14 cellular contexts compared by ENCODE assay signal in the genomic region with DNA sequence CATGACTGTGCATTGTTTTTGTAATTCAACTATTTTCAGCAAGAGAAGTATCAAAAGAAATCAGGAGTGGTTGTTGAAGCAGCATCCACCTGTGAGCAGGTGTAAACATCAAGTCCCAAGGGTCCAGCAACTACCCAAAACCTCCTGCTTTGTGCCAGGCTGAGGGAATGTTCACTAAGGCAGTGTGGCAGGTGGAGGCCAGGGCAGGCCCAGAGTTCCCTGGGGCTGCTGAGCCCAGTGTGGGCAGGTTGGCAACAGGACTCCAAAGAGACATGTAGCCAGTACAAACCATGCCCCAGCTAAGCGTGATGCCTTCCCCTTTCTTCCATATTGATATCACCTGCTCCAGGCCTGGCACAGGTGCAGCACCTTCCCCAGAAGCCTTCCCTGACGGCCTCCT. TPM values are rescaled to one million over a fixed set of nuclear protein-coding genes. Genes with fewer than 3 reads are reported as not detected.
DNase-seq lines count a peak whose midpoint lies in the region; ATAC-seq and TF ChIP-seq lines count a peak whose summit lies in the region.
"Had no signal": no experiment of that assay in that cellular context is flagged by ENCODE, and none has a peak within 500 bp of the region (broad histone marks: within the 10 kb centered on the region; RNA-seq: fewer than 3 reads in every experiment).

No MANE protein-coding gene starts in this region.

- H3T11ph ChIP-seq in H9 (ENCODE audit: low read length): no peak overlapping the region

- no peak overlapping the region for H3K56ac ChIP-seq in H9 (ENCODE audit: insufficient read length, low read depth, low read length)

- H4K8ac ChIP-seq in H9 (replicated peaks; ENCODE audit: insufficient read length, low read depth, low read length): no peak overlapping the region
- no peak overlapping the region for H4K8ac ChIP-seq in neuronal stem cell (ENCODE audit: low read depth, low read length)

- peak overlapping the region; percentile 29 for H3K27ac ChIP-seq in H9 (ENCODE audit: insufficient read length, low read depth, low read length)
- H3K27ac ChIP-seq in HUES64 (ENCODE audit: low read depth, low read length): peak overlapping the region; percentile 71; the same call in 1 of the 2 replicates
- H3K27ac ChIP-seq in neuronal stem cell (replicated peaks; ENCODE audit: low read length): no peak overlapping the region

- H2BK12ac ChIP-seq in H9 (ENCODE audit: insufficient read length, low read depth, low read length) (no peak overlapping the region), neuronal stem cell (ENCODE audit: low read length) (no peak overlapping the region)

- no peak overlapping the region for H2AK5ac ChIP-seq in H9 (ENCODE audit: insufficient read length, low read length)
- H2AK5ac ChIP-seq in neuronal stem cell (ENCODE audit: low read depth, low read length): peak overlapping the region; percentile 17

- no peak overlapping the region for H2BK5ac ChIP-seq in H9 (ENCODE audit: insufficient read length, low read length)
- no peak overlapping the region for H2BK5ac ChIP-seq in neuronal stem cell (ENCODE audit: low read length)

- H4K91ac ChIP-seq in H9 (ENCODE audit: insufficient read length, low read depth, low read length): no peak overlapping the region
- H4K91ac ChIP-seq in neuronal stem cell (ENCODE audit: low read depth, low read length, poor library complexity): no peak overlapping the region

- peak; percentile 42 for DNase-seq in H9
- DNase-seq in endothelial cell (ENCODE audit: low spot score): no peak
- DNase-seq in neuronal stem cell (ENCODE audit: low spot score): no peak
- no peak for DNase-seq in amniotic stem cell (lab: John Stamatoyannopoulos, UW)
- DNase-seq in HAP-1 (ENCODE audit: low spot score in 2 of 2): no peak
- no peak for DNase-seq in stimulated activated CD4-positive, alpha-beta T cell treated with anti-CD3 and anti-CD28 coated beads, Interleukin-12 subunit alpha, Interleukin-12 subunit beta, amount 100 ng/mL, for 4 hours
- DNase-seq: C1 segment of cervical spinal cord; CD4-positive, alpha-beta memory T cell; COR-L47; DMS153; DND-41; HCEC 1CT had no signal

- no peak overlapping the region for H2BK120ac ChIP-seq in H9 (ENCODE audit: low read depth, low read length, poor library complexity, severe bottlenecking)
- H2BK120ac ChIP-seq in neuronal stem cell (ENCODE audit: low read depth, low read length): no peak overlapping the region

- no peaks in the 10 kb centered on the region for H3K9me3 ChIP-seq in H9 (ENCODE audit: control insufficient read depth, low read depth, low read length)
- no peaks in the 10 kb centered on the region for H3K9me3 ChIP-seq in HUES64 (ENCODE audit: insufficient read depth, low read depth, low read length)
- H3K9me3 ChIP-seq in neuronal stem cell (replicated peaks in 1 of 2; ENCODE audit: control insufficient read depth in 2 of 2, insufficient read depth in 1 of 2, low read depth in 1 of 2, low read length in 2 of 2): peaks cover 0 to 3% of the 10 kb centered on the region in 2 donors
- H3K9me3 ChIP-seq in HAP-1: no peaks in the 10 kb centered on the region

- no peaks in the 10 kb centered on the region for H3K27me3 ChIP-seq in H9 (ENCODE audit: insufficient read depth, low read length)
- no peaks in the 10 kb centered on the region for H3K27me3 ChIP-seq in HUES64 (ENCODE audit: insufficient read depth, low read length)
- H3K27me3 ChIP-seq in neuronal stem cell (ENCODE audit: control insufficient read depth in 3 of 3, insufficient read depth in 3 of 3, low read depth in 1 of 3, low read length in 3 of 3): no peaks in the 10 kb centered on the region
- H3K27me3 ChIP-seq in HAP-1 (ENCODE audit: low read depth): no peaks in the 10 kb centered on the region

- H3K4me3 Mint-ChIP-seq in H9: no peak overlapping the region
- H3K4me3 Mint-ChIP-seq in endothelial cell (ENCODE audit: unreplicated experiment): no peak overlapping the region
- H3K4me3 Mint-ChIP-seq: CD4-positive, alpha-beta memory T cell had no signal

- H3K18ac ChIP-seq in H9 (ENCODE audit: insufficient read length, low read depth, low read length): no peak overlapping the region
- no peak overlapping the region for H3K18ac ChIP-seq in neuronal stem cell (ENCODE audit: low read length)

- peaks cover 11% of the 10 kb centered on the region; the same call in 1 of the 2 replicates for H3K4me1 ChIP-seq in H9 (ENCODE audit: insufficient read depth, low read length)
- peaks cover 17% of the 10 kb centered on the region for H3K4me1 ChIP-seq in HUES64 (ENCODE audit: insufficient read depth, low read length)
- peaks cover 0 to 2% of the 10 kb centered on the region in 2 donors for H3K4me1 ChIP-seq in neuronal stem cell (ENCODE audit: control insufficient read depth in 2 of 2, insufficient read depth in 1 of 2, low read depth in 1 of 2, low read length in 2 of 2)
- peaks cover 7% of the 10 kb centered on the region for H3K4me1 ChIP-seq in HAP-1

- no peak for TF ChIP-seq CTCF in H9 (conservative IDR thresholded peaks at IDR 0.05)
- no peak for TF ChIP-seq CTCF in endothelial cell (IDR thresholded peaks at IDR 0.05; ENCODE audit: unreplicated experiment)

- no peaks in the 10 kb centered on the region for H3K27me3 Mint-ChIP-seq in H9 (ENCODE audit: low read depth)
- H3K27me3 Mint-ChIP-seq in endothelial cell (ENCODE audit: unreplicated experiment): peaks cover 3% of the 10 kb centered on the region

- no peaks in the 10 kb centered on the region for H3K79me2 ChIP-seq in H9 (ENCODE audit: insufficient read depth, low read length)

- H3K23me2 ChIP-seq in H9 (ENCODE audit: insufficient read length, low read depth, low read length, poor library complexity, severe bottlenecking): no peaks in the 10 kb centered on the region

- in situ Hi-C loops in HAP-1 (cut with MboI; ENCODE audit: low sequenced_read_pairs): no loop called here

- no CpG with 5 or more reads among the region's 2 CpGs for WGBS in H9 (ENCODE audit: extremely low coverage, insufficient read length, low lambda C conversion rate)
- WGBS in HUES64: 88% methylated on average over 2 of the region's 2 CpGs
- no CpG with 5 or more reads among the region's 2 CpGs for WGBS in neuronal stem cell (ENCODE audit: extremely low coverage in 2 of 2, insufficient read length in 2 of 2, insufficient replicate concordance in 1 of 2), 2 donors

- H3K23ac ChIP-seq in H9 (ENCODE audit: insufficient read length, low read depth, low read length) (no peak overlapping the region), neuronal stem cell (ENCODE audit: low read depth, low read length, poor library complexity) (no peak overlapping the region)

- H3K9me3 Mint-ChIP-seq in H9 (no peaks in the 10 kb centered on the region), endothelial cell (ENCODE audit: unreplicated experiment) (no peaks in the 10 kb centered on the region)

- no peak overlapping the region for H3K14ac ChIP-seq in H9 (ENCODE audit: insufficient read depth, low read length)
- H3K14ac ChIP-seq in neuronal stem cell (ENCODE audit: low read length): no peak overlapping the region

- H3K4me2 ChIP-seq in H9 (ENCODE audit: insufficient read depth, insufficient read length, low read length): no peak overlapping the region
- H3K4me2 ChIP-seq in neuronal stem cell (ENCODE audit: insufficient read depth, low read length, poor library complexity, severe bottlenecking): no peak overlapping the region

- H3K4me3 ChIP-seq in HUES64 (ENCODE audit: low read length) (no peak overlapping the region), neuronal stem cell (ENCODE audit: low read length in 2 of 2) (no peak overlapping the region), HAP-1 (no peak overlapping the region)

- ATAC-seq in HG03460 (IDR thresholded peaks at IDR 0.05; ENCODE audit: unreplicated experiment): no peak

- H3K36me3 ChIP-seq in HUES64 (ENCODE audit: insufficient read depth, low read length): no peaks in the 10 kb centered on the region
- H3K36me3 ChIP-seq in neuronal stem cell (replicated peaks in 1 of 2; ENCODE audit: control insufficient read depth in 2 of 2, insufficient read depth in 2 of 2, low read length in 2 of 2): no peaks in the 10 kb centered on the region
- no peaks in the 10 kb centered on the region for H3K36me3 ChIP-seq in HAP-1 (replicated peaks)

- no peak overlapping the region for H4K5ac ChIP-seq in H9 (ENCODE audit: insufficient read length, low read depth, low read length)

- H3K36me3 Mint-ChIP-seq in H9 (ENCODE audit: insufficient read depth in 1 of 3, low read depth in 3 of 3) (peaks cover 0 to 5% (median 0%) of the 10 kb centered on the region in 3 experiments; a peak in 2 of 7 replicates), endothelial cell (ENCODE audit: low read depth, unreplicated experiment) (no peaks in the 10 kb centered on the region)
- H3K36me3 Mint-ChIP-seq: CD4-positive, alpha-beta memory T cell had no signal

- H3K4ac ChIP-seq in H9 (ENCODE audit: low read depth, low read length): no peak overlapping the region
- no peak overlapping the region for H3K4ac ChIP-seq in neuronal stem cell (ENCODE audit: low read length)

- peak overlapping the region; percentile 35 to 81 (median 50); a peak in 5 of 7 replicates for H3K27ac Mint-ChIP-seq in H9
- H3K27ac Mint-ChIP-seq in endothelial cell (ENCODE audit: unreplicated experiment): peak overlapping the region; percentile 95
- H3K27ac Mint-ChIP-seq: CD4-positive, alpha-beta memory T cell had no signal

- H3K9ac ChIP-seq in H9 (ENCODE audit: extremely low read depth, insufficient read length, low read length) (no peak overlapping the region), HUES64 (ENCODE audit: low read depth, low read length) (no peak overlapping the region), neuronal stem cell (ENCODE audit: low read depth, low read length, poor library complexity) (no peak overlapping the region)

- H3K79me1 ChIP-seq in H9 (ENCODE audit: insufficient read depth, low read depth, low read length, poor library complexity, severe bottlenecking) (no peaks in the 10 kb centered on the region), neuronal stem cell (ENCODE audit: low read depth, low read length) (no peaks in the 10 kb centered on the region)

- H2BK15ac ChIP-seq in H9 (ENCODE audit: low read depth, low read length) (no peak overlapping the region), neuronal stem cell (ENCODE audit: low read length) (no peak overlapping the region)

- H3K4me1 Mint-ChIP-seq in H9 (peaks cover 30 to 35% of the 10 kb centered on the region in 2 experiments), endothelial cell (ENCODE audit: unreplicated experiment) (peaks cover 24% of the 10 kb centered on the region)

- no peak overlapping the region for H2BK20ac ChIP-seq in H9 (ENCODE audit: low read depth, low read length, poor library complexity, severe bottlenecking)

- no peaks in the 10 kb centered on the region for H4K20me1 ChIP-seq in H9 (ENCODE audit: control insufficient read depth, insufficient read depth, insufficient read length)

- H2AFZ ChIP-seq in H9 (ENCODE audit: low read length) (no peak overlapping the region), neuronal stem cell (ENCODE audit: low read length) (no peak overlapping the region)

RNA-seq across cellular contexts. Expression of a gene that starts 30.0 kb away (rescaled TPM):
- total RNA-seq in H9 (2021) (1.6 and 1.8 TPM in 2 replicates), endothelial cell (ENCODE audit: unreplicated experiment) (2.4 TPM)
- 0.45 TPM for polyA plus RNA-seq in HUES64 (2013, experiment 1 of 2)
- polyA plus RNA-seq in HUES64 (2013, experiment 2 of 2): 2.5 TPM
- 5.7 TPM for polyA plus RNA-seq in neuronal stem cell (2013, experiment 1 of 2)
- polyA plus RNA-seq in neuronal stem cell (2013, experiment 2 of 2): 6.0 TPM
- polyA plus RNA-seq: CD4-positive, alpha-beta memory T cell had no signal
